ENCODE assay signal across 15 cellular contexts in genomic region chr6:30770592-30770991, GRCh38. TPM values are rescaled to one million over a fixed set of nuclear protein-coding genes. Genes with fewer than 3 reads are reported as not detected.
DNase-seq lines count a peak whose midpoint lies in the region; ATAC-seq, FAIRE-seq and TF ChIP-seq lines count a peak whose summit lies in the region.
"Had no signal": no experiment of that assay in that cellular context is flagged by ENCODE, and none has a peak within 500 bp of the region (broad histone marks: within the 10 kb centered on the region; RNA-seq: fewer than 3 reads in every experiment).

No MANE protein-coding gene starts in this region.

- ATAC-seq in HG03139 (IDR thresholded peaks at IDR 0.05; ENCODE audit: unreplicated experiment), result no peak

- no peak for DNase-seq in astrocyte (ENCODE audit: low read depth)
- DNase-seq in mesothelial cell of epicardium (ENCODE audit: low spot score in 2 of 2, unreplicated experiment in 2 of 2), result no peak
- no peak for DNase-seq in frontal cortex (ENCODE audit: low spot score in 2 of 2)
- DNase-seq in ureter (ENCODE audit: low spot score), result no peak
- no peak for DNase-seq in anterior cingulate cortex (lab: John Stamatoyannopoulos, UW)
- DNase-seq: activated CD4-positive, alpha-beta T cell treated with anti-CD3 and anti-CD28 coated beads for 1 hour; activated effector memory CD4-positive, alpha-beta T cell treated with anti-CD3 and anti-CD28 coated beads, Interleukin-2, amount 50 U/mL, for 16 hours; NCI-H146; Peyer's patch had no signal

- H3K4me3 Mint-ChIP-seq in astrocyte (ENCODE audit: unreplicated experiment) (no peak overlapping the region), mesothelial cell of epicardium (no peak overlapping the region)

- peaks cover 36% of the 10 kb centered on the region for H3K4me1 Mint-ChIP-seq in astrocyte (ENCODE audit: low read depth, unreplicated experiment)
- peaks cover 59% of the 10 kb centered on the region for H3K4me1 Mint-ChIP-seq in mesothelial cell of epicardium

- no peaks in the 10 kb centered on the region for H3K9me3 Mint-ChIP-seq in astrocyte (ENCODE audit: unreplicated experiment)
- no peaks in the 10 kb centered on the region for H3K9me3 Mint-ChIP-seq in mesothelial cell of epicardium

- no peaks in the 10 kb centered on the region for H4K20me1 ChIP-seq in astrocyte (ENCODE audit: insufficient read depth, low read length)

- H3K27me3 ChIP-seq in ACC112 (ENCODE audit: insufficient read depth, low read length) (no peaks in the 10 kb centered on the region), HUES48 (ENCODE audit: control insufficient read depth, insufficient read depth, low read length) (no peaks in the 10 kb centered on the region), astrocyte (ENCODE audit: insufficient read depth, low read length) (no peaks in the 10 kb centered on the region)
- H3K27me3 ChIP-seq: Peyer's patch had no signal

- H3K27ac ChIP-seq in ACC112 (ENCODE audit: low read depth, low read length) (peak overlapping the region; percentile 92), HUES48 (ENCODE audit: low read depth, low read length) (peak overlapping the region; percentile 97), astrocyte (ENCODE audit: low read depth, low read length) (peak overlapping the region; percentile 99)
- H3K27ac ChIP-seq: C4-2B had no signal

- H3K27me3 Mint-ChIP-seq in astrocyte (ENCODE audit: low read depth, unreplicated experiment), result no peaks in the 10 kb centered on the region
- H3K27me3 Mint-ChIP-seq in mesothelial cell of epicardium (ENCODE audit: low read depth), result no peaks in the 10 kb centered on the region

- no peaks in the 10 kb centered on the region for H3K36me3 ChIP-seq in ACC112 (ENCODE audit: insufficient read depth, low read length)
- H3K36me3 ChIP-seq in HUES48 (ENCODE audit: control insufficient read depth, insufficient read depth, low read length), result no peaks in the 10 kb centered on the region
- H3K36me3 ChIP-seq in astrocyte (ENCODE audit: insufficient read depth, low read length), result no peaks in the 10 kb centered on the region
- H3K36me3 ChIP-seq: Peyer's patch had no signal

- no peak for FAIRE-seq in astrocyte (lab: Jason Lieb, UNC)
- FAIRE-seq in frontal cortex (lab: Jason Lieb, UNC), result no peak
- FAIRE-seq: urothelium cell line had no signal

- no peak overlapping the region for H3K9ac ChIP-seq in HUES48 (ENCODE audit: low read depth, low read length)
- H3K9ac ChIP-seq in astrocyte (ENCODE audit: low read length), result peak overlapping the region; percentile 88

- H3K79me2 ChIP-seq in ACC112 (ENCODE audit: control insufficient read depth, insufficient read depth, low read length, unreplicated experiment) (no peaks in the 10 kb centered on the region), astrocyte (ENCODE audit: insufficient read depth, low read length) (no peaks in the 10 kb centered on the region)

- H2AFZ ChIP-seq in ACC112 (ENCODE audit: low read length, unreplicated experiment) (no peak overlapping the region), astrocyte (ENCODE audit: low read depth, low read length) (no peak overlapping the region)

- H3K4me3 ChIP-seq in ACC112 (ENCODE audit: low read depth, low read length) (no peak overlapping the region), HUES48 (ENCODE audit: low read depth, low read length) (no peak overlapping the region), astrocyte (ENCODE audit: insufficient read depth, low read depth, low read length) (no peak overlapping the region)
- H3K4me3 ChIP-seq: lung, Peyer's patch had no signal

- peak overlapping the region; percentile 99 for H3K27ac Mint-ChIP-seq in astrocyte (ENCODE audit: unreplicated experiment)
- peak overlapping the region; percentile 99 for H3K27ac Mint-ChIP-seq in mesothelial cell of epicardium

- H3K9me3 ChIP-seq in HUES48 (ENCODE audit: control insufficient read depth, insufficient read depth, low read length) (no peaks in the 10 kb centered on the region), astrocyte (ENCODE audit: insufficient read depth, low read depth, low read length) (no peaks in the 10 kb centered on the region)
- H3K9me3 ChIP-seq: Peyer's patch had no signal

- TF ChIP-seq CTCF in astrocyte (IDR thresholded peaks at IDR 0.05; ENCODE audit: insufficient read depth, low read depth, low read length), result no peak
- TF ChIP-seq CTCF in mesothelial cell of epicardium (IDR thresholded peaks at IDR 0.05; ENCODE audit: unreplicated experiment), result no peak

- H3K4me1 ChIP-seq in ACC112 (ENCODE audit: control insufficient read depth, insufficient read depth, low read length, unreplicated experiment) (peaks cover 30% of the 10 kb centered on the region), HUES48 (ENCODE audit: control insufficient read depth, insufficient read depth, low read length) (peaks cover 31% of the 10 kb centered on the region), astrocyte (ENCODE audit: insufficient read depth, low read length) (peaks cover 33% of the 10 kb centered on the region)

- peaks cover 7% of the 10 kb centered on the region for H3K36me3 Mint-ChIP-seq in astrocyte (ENCODE audit: low read depth, unreplicated experiment)
- no peaks in the 10 kb centered on the region for H3K36me3 Mint-ChIP-seq in mesothelial cell of epicardium

- no peak overlapping the region for H3K4me2 ChIP-seq in astrocyte (ENCODE audit: low read length)

RNA-seq across cellular contexts. Expression of gene IER3, which starts 26.2 kb away (rescaled TPM):
- total RNA-seq in astrocyte (216 and 221 TPM in 2 replicates), mesothelial cell of epicardium (131 to 136 TPM (median 134 TPM) in 3 replicates), frontal cortex (2.4 TPM), ureter (23.8 TPM)

RNA-seq across cellular contexts. Expression of gene FLOT1, which starts 28.1 kb away (rescaled TPM):
- total RNA-seq in astrocyte (77.6 and 85.2 TPM in 2 replicates), mesothelial cell of epicardium (96.5 to 101 TPM (median 99.8 TPM) in 3 replicates), frontal cortex (46.9 TPM), ureter (133 TPM)

RNA-seq across cellular contexts. Expression of gene TUBB, which starts 50.4 kb away (rescaled TPM):
- total RNA-seq in astrocyte, result 815 and 887 TPM in 2 replicates
- 1,084 to 1,110 TPM (median 1,094 TPM) in 3 replicates for total RNA-seq in mesothelial cell of epicardium
- total RNA-seq in frontal cortex, result 1,325 TPM
- total RNA-seq in ureter, result 357 TPM

RNA-seq across cellular contexts. Expression of gene MDC1, which starts 53.5 kb away (rescaled TPM):
- 25.2 and 25.4 TPM in 2 replicates for total RNA-seq in astrocyte
- total RNA-seq in mesothelial cell of epicardium, result 49.7 to 51.9 TPM (median 49.8 TPM) in 3 replicates
- total RNA-seq in frontal cortex, result 4.1 TPM
- total RNA-seq in ureter, result 41.1 TPM
